12 cellular contexts compared by ENCODE assay signal in the genomic region with DNA sequence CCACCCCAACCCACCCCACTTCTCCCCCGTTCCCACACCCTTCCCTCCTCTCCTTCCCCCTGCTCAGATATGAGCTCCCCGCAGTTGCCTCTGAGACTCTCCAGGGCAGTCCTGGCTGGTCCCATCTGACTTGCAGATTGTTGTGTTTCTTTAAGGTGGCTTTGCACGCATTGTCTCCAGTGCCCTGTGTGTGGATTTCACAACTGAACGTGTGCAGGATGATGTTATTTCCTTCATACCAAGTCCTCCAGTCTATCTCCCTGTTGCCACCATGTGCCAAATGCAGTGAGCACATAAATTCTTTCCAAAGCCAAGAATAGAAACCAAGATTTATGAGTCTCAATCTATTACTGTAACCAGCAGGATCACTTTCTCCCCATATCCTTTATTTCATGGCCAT.
DNase-seq lines count a peak whose midpoint lies in the region; ATAC-seq and TF ChIP-seq lines count a peak whose summit lies in the region.
"Had no signal": no experiment of that assay in that cellular context is flagged by ENCODE, and none has a peak within 500 bp of the region (broad histone marks: within the 10 kb centered on the region; RNA-seq: fewer than 3 reads in every experiment).

No MANE protein-coding gene starts in this region.

- intact Hi-C loops in prostate gland (cut with DNase I) = no loop called here

- DNase-seq in H4 (ENCODE audit: low spot score) = peak; percentile 28
- DNase-seq in WERI-Rb-1 = no peak
- no peak for DNase-seq in prostate gland (ENCODE audit: low spot score)
- no peak for DNase-seq in activated naive CD4-positive, alpha-beta T cell treated with anti-CD3 and anti-CD28 coated beads, Interleukin-2, amount 50 U/mL, for 16 hours
- no peak for DNase-seq in GM13976 (ENCODE audit: low spot score)
- DNase-seq: DMS53; naive thymus-derived CD8-positive, alpha-beta T cell; NCI-H2081 treated with DMSO at 0.1 percent for 48 hours; stomach had no signal

- in situ Hi-C loops in GM13976 (cut with MboI; ENCODE audit: low sequenced_read_pairs, unreplicated experiment) = no loop called here

- H3K4me3 ChIP-seq in WERI-Rb-1 (ENCODE audit: low read depth, low read length) = no peak overlapping the region
- no peak overlapping the region for H3K4me3 ChIP-seq in gastroesophageal sphincter
- H3K4me3 ChIP-seq in skeletal muscle tissue (ENCODE audit: low read length in 3 of 3) = peak overlapping the region in 2 of 3 donors; percentile 14 to 31
- H3K4me3 ChIP-seq in prostate gland = no peak overlapping the region
- H3K4me3 ChIP-seq: stomach had no signal

- TF ChIP-seq POLR2A in gastroesophageal sphincter (IDR thresholded peaks at IDR 0.05) (no peak), prostate gland (IDR thresholded peaks at IDR 0.05) (no peak)

- TF ChIP-seq EP300 in gastroesophageal sphincter (IDR thresholded peaks at IDR 0.05) = no peak

- 0 to 25% methylated on average over 1 to 3 of the region's 4 CpGs for WGBS in gastroesophageal sphincter (ENCODE audit: low coverage in 1 of 2), 2 donors
- 33% methylated on average over 4 of the region's 4 CpGs for WGBS in prostate gland

- no peaks in the 10 kb centered on the region for H3K36me3 ChIP-seq in WERI-Rb-1
- no peaks in the 10 kb centered on the region for H3K36me3 ChIP-seq in gastroesophageal sphincter
- no peaks in the 10 kb centered on the region for H3K36me3 ChIP-seq in skeletal muscle tissue (ENCODE audit: control insufficient read depth in 3 of 3, insufficient read depth in 3 of 3, low read length in 3 of 3)
- no peaks in the 10 kb centered on the region for H3K36me3 ChIP-seq in prostate gland
- H3K36me3 ChIP-seq: stomach had no signal

- H3K27me3 ChIP-seq in WERI-Rb-1 (ENCODE audit: insufficient read depth, low read depth, severe bottlenecking) (no peaks in the 10 kb centered on the region), gastroesophageal sphincter (no peaks in the 10 kb centered on the region), skeletal muscle tissue (ENCODE audit: control insufficient read depth in 3 of 3, insufficient read depth in 3 of 3, low read length in 3 of 3) (no peaks in the 10 kb centered on the region), prostate gland (replicated peaks; ENCODE audit: insufficient read depth) (no peaks in the 10 kb centered on the region)
- H3K27me3 ChIP-seq: stomach had no signal

- peaks cover 0 to 64% (median 23%) of the 10 kb centered on the region in 3 donors for H3K4me1 ChIP-seq in gastroesophageal sphincter
- peaks cover 44 to 67% (median 59%) of the 10 kb centered on the region in 3 donors for H3K4me1 ChIP-seq in skeletal muscle tissue (ENCODE audit: control insufficient read depth in 3 of 3, insufficient read depth in 3 of 3, low read length in 3 of 3)
- H3K4me1 ChIP-seq in prostate gland (replicated peaks) = peaks cover 13% of the 10 kb centered on the region

- peak overlapping the region in 1 of 3 donors; percentile 8 for H3K9ac ChIP-seq in skeletal muscle tissue (ENCODE audit: low read depth in 1 of 3, low read length in 3 of 3)

- peak overlapping the region; percentile 74 for H3K27ac ChIP-seq in WERI-Rb-1
- H3K27ac ChIP-seq in gastroesophageal sphincter = peak overlapping the region; percentile 39 to 87 (median 84)
- H3K27ac ChIP-seq in skeletal muscle tissue (ENCODE audit: low read depth, low read length) = peak overlapping the region; percentile 46
- no peak overlapping the region for H3K27ac ChIP-seq in prostate gland

- H3K9me3 ChIP-seq in WERI-Rb-1 (ENCODE audit: severe bottlenecking) = peaks cover 14% of the 10 kb centered on the region
- H3K9me3 ChIP-seq in gastroesophageal sphincter = peaks cover 0 to 5% (median 0%) of the 10 kb centered on the region in 3 donors
- peaks cover 0 to 4% (median 0%) of the 10 kb centered on the region in 3 donors for H3K9me3 ChIP-seq in skeletal muscle tissue (ENCODE audit: control insufficient read depth in 3 of 3, low read length in 3 of 3)
- H3K9me3 ChIP-seq in prostate gland = no peaks in the 10 kb centered on the region
- H3K9me3 ChIP-seq: stomach had no signal

- peak; percentile 70 for ATAC-seq in gastroesophageal sphincter
- no peak for ATAC-seq in HG03354 (IDR thresholded peaks at IDR 0.05; ENCODE audit: poor library complexity, severe bottlenecking, unreplicated experiment)
- ATAC-seq: naive thymus-derived CD8-positive, alpha-beta T cell had no signal

- TF ChIP-seq CTCF in WERI-Rb-1 (IDR thresholded peaks at IDR 0.05; ENCODE audit: low read depth, low read length) (no peak), gastroesophageal sphincter (IDR thresholded peaks at IDR 0.05) (no peak), prostate gland (IDR thresholded peaks at IDR 0.05) (no peak), GM13976 (IDR thresholded peaks at IDR 0.05; ENCODE audit: borderline replicate concordance, control extremely low read depth, extremely low read depth, insufficient read depth, missing control alignments) (no peak)

Comparison
In these comparisons a context has a peak if more than half of its experiments do, and no peak if none do; other contexts are left out.
1. H3K27ac ChIP-seq: peak in WERI-Rb-1 (single experiment), gastroesophageal sphincter (4 of 4) and skeletal muscle tissue (single experiment); none in prostate gland (0 of 2).
2. H3K4me3 ChIP-seq: peak in skeletal muscle tissue (2 of 3); none in WERI-Rb-1 (single experiment), gastroesophageal sphincter (0 of 2) and prostate gland (0 of 2).